Comparison of ENCODE assay signal across 1 cellular context in genomic region chr7:98168181-98168903, GRCh38.
TF ChIP-seq lines count a peak whose summit lies in the region.

No MANE protein-coding gene starts in this region.

TF ChIP-seq in GM23338, 12 proteins besides CTCF, POLR2A, EP300 and RAD21 (continued from another document):
- TF ChIP-seq ZNF462 (CRISPR knock-in tag; IDR thresholded peaks at IDR 0.05): no peak
- no peak for TF ChIP-seq POLR2AphosphoS5 (IDR thresholded peaks at IDR 0.05; ENCODE audit: low read depth)
TF ChIP-seq in GM23338: peak in this region for 0.
